ENCODE assay signal across 21 cellular contexts in genomic region chr9:122445155-122445749, GRCh38. TPM values are rescaled to one million over a fixed set of nuclear protein-coding genes. Genes with fewer than 3 reads are reported as not detected.
A peak's percentile ranks its signal among the peaks of the same experiment; 100 is the strongest.
DNase-seq lines count a peak whose midpoint lies in the region; ATAC-seq and TF ChIP-seq lines count a peak whose summit lies in the region.
"Had no signal": no experiment of that assay in that cellular context is flagged by ENCODE, and none has a peak within 500 bp of the region (broad histone marks: within the 10 kb centered on the region; RNA-seq: fewer than 3 reads in every experiment).

No MANE protein-coding gene starts in this region.

- no peak overlapping the region for H3K27ac ChIP-seq in PC-3 (ENCODE audit: low read length)
- H3K27ac ChIP-seq: BLaER1 treated with 17β-estradiol and CSF1 and Interleukin-3, amounts not matched to agents 10 nM and 100 nM; foreskin keratinocyte had no signal

- intact Hi-C loops in PC-3 (cut with micrococcal nuclease) = no loop called here

- H3K4me3 Mint-ChIP-seq in osteocyte (ENCODE audit: unreplicated experiment) = no peak overlapping the region
- H3K4me3 Mint-ChIP-seq in stimulated activated memory B cell treated with anti-CD40 and anti-IgM and Interleukin-4, amounts not matched to agents 10 μg/mL and 1 μg/mL and 100 μg/mL, for 72 hours = no peak overlapping the region
- H3K4me3 Mint-ChIP-seq: activated CD4-positive, alpha-beta memory T cell treated with anti-CD3 and anti-CD28 coated beads for 36 hours; nephron progenitor cell had no signal

- H3K4me1 Mint-ChIP-seq in osteocyte (ENCODE audit: unreplicated experiment) = peaks cover 27% of the 10 kb centered on the region
- no peaks in the 10 kb centered on the region for H3K4me1 Mint-ChIP-seq in stimulated activated memory B cell treated with anti-CD40 and anti-IgM and Interleukin-4, amounts not matched to agents 10 μg/mL and 1 μg/mL and 100 μg/mL, for 72 hours
- H3K4me1 Mint-ChIP-seq: nephron progenitor cell had no signal

- H3K27me3 ChIP-seq in PC-3 (ENCODE audit: low read length) = peaks cover 21% of the 10 kb centered on the region
- H3K27me3 ChIP-seq: BLaER1 treated with 17β-estradiol and CSF1 and Interleukin-3, amounts not matched to agents 10 nM and 100 nM had no signal

- H3K4me3 ChIP-seq in PC-3 (ENCODE audit: low read length) = no peak overlapping the region
- H3K4me3 ChIP-seq: BLaER1 treated with 17β-estradiol and CSF1 and Interleukin-3, amounts not matched to agents 10 nM and 100 nM had no signal

- no peaks in the 10 kb centered on the region for H3K4me1 ChIP-seq in PC-3 (ENCODE audit: insufficient read depth, low read length)
- H3K4me1 ChIP-seq: BLaER1 treated with 17β-estradiol and CSF1 and Interleukin-3, amounts not matched to agents 10 nM and 100 nM; foreskin keratinocyte had no signal

- H3K4me2 ChIP-seq in PC-3 (ENCODE audit: low read length) = no peak overlapping the region
- H3K4me2 ChIP-seq: BLaER1 treated with 17β-estradiol and CSF1 and Interleukin-3, amounts not matched to agents 10 nM and 100 nM had no signal

- H3K9me3 Mint-ChIP-seq in osteocyte (ENCODE audit: unreplicated experiment) = peaks cover 9% of the 10 kb centered on the region
- H3K9me3 Mint-ChIP-seq in stimulated activated memory B cell treated with anti-CD40 and anti-IgM and Interleukin-4, amounts not matched to agents 10 μg/mL and 1 μg/mL and 100 μg/mL, for 72 hours = peaks cover 1% of the 10 kb centered on the region
- H3K9me3 Mint-ChIP-seq: activated CD4-positive, alpha-beta memory T cell treated with anti-CD3 and anti-CD28 coated beads for 36 hours had no signal

- no TSS peak for BruUV-seq in PC-3 (replicated peaks; lab: Mats Ljungman, UMichigan)

- POLR2A ChIA-PET in PC-3 (lab: Charles Lee; ENCODE audit: unreplicated experiment) = no interaction called here

- no peaks in the 10 kb centered on the region for H3F3A ChIP-seq in PC-3 (ENCODE audit: low read length, unreplicated experiment)

- TF ChIP-seq CTCF in PC-3 (conservative IDR thresholded peaks at IDR 0.05; ENCODE audit: low read depth, low read length) = no peak
- no peak for TF ChIP-seq CTCF in osteocyte (IDR thresholded peaks at IDR 0.05)

- H3K9me3 ChIP-seq in PC-3 (ENCODE audit: low read length) = no peaks in the 10 kb centered on the region

- no peaks in the 10 kb centered on the region for H3K9me2 ChIP-seq in PC-3 (replicated peaks; ENCODE audit: low read length)

- H3K36me3 Mint-ChIP-seq in osteocyte (ENCODE audit: unreplicated experiment) = peaks cover 1% of the 10 kb centered on the region
- H3K36me3 Mint-ChIP-seq in stimulated activated memory B cell treated with anti-CD40 and anti-IgM and Interleukin-4, amounts not matched to agents 10 μg/mL and 1 μg/mL and 100 μg/mL, for 72 hours = no peaks in the 10 kb centered on the region
- H3K36me3 Mint-ChIP-seq: activated CD4-positive, alpha-beta memory T cell treated with anti-CD3 and anti-CD28 coated beads for 36 hours had no signal

- H3K36me3 ChIP-seq in PC-3 (ENCODE audit: low read depth, low read length) = no peaks in the 10 kb centered on the region
- H3K36me3 ChIP-seq: BLaER1 treated with 17β-estradiol and CSF1 and Interleukin-3, amounts not matched to agents 10 nM and 100 nM had no signal

- ATAC-seq in PC-3 = no peak
- ATAC-seq in stimulated activated memory B cell treated with anti-CD40 and anti-IgM and Interleukin-4, amounts not matched to agents 10 μg/mL and 1 μg/mL and 100 μg/mL, for 72 hours = no peak
- ATAC-seq: foreskin keratinocyte had no signal

- H2AFZ ChIP-seq in PC-3 (ENCODE audit: low read length) = no peak overlapping the region

- no peak overlapping the region for H3K9ac ChIP-seq in PC-3 (ENCODE audit: low read length)
- H3K9ac ChIP-seq: BLaER1 treated with 17β-estradiol and CSF1 and Interleukin-3, amounts not matched to agents 10 nM and 100 nM had no signal

- peaks cover 17% of the 10 kb centered on the region for H3K27me3 Mint-ChIP-seq in osteocyte (ENCODE audit: unreplicated experiment)
- H3K27me3 Mint-ChIP-seq in stimulated activated memory B cell treated with anti-CD40 and anti-IgM and Interleukin-4, amounts not matched to agents 10 μg/mL and 1 μg/mL and 100 μg/mL, for 72 hours = peaks cover 18% of the 10 kb centered on the region

- DNase-seq in EH (ENCODE audit: low read depth) (peak; percentile 97), PC-3 (peak; percentile 11), dermis blood vessel endothelial cell (peak; percentile 35), osteocyte (ENCODE audit: extremely low spot score, unreplicated experiment) (no peak), NCI-H128 (lab: John Stamatoyannopoulos, UW; ENCODE audit: unreplicated experiment) (no peak), GM19238 (ENCODE audit: insufficient read length, low spot score) (no peak), RKO (ENCODE audit: low spot score) (no peak)
- DNase-seq: activated CD4-positive, alpha-beta memory T cell treated with anti-CD3 and anti-CD28 coated beads for 36 hours; cortex of kidney; DMS 273 treated with DMSO at 0.1 percent for 48 hours; GOT3; mammary epithelial cell; NCI-H2029 treated with DMSO at 0.1 percent for 48 hours; NCI-H526 treated with DMSO at 0.1 percent for 48 hours; nephron progenitor cell; stimulated activated CD4-positive, alpha-beta T cell treated with anti-CD3 and anti-CD28 coated beads, Interleukin-1b, Interleukin-23, amount 100 ng/mL, for 48 hours had no signal

- H3K79me2 ChIP-seq in PC-3 (ENCODE audit: low read length) = no peaks in the 10 kb centered on the region

- no peaks in the 10 kb centered on the region for H4K20me1 ChIP-seq in PC-3 (ENCODE audit: low read length)
- H4K20me1 ChIP-seq: BLaER1 treated with 17β-estradiol and CSF1 and Interleukin-3, amounts not matched to agents 10 nM and 100 nM had no signal

- CTCF ChIA-PET in PC-3 (lab: Charles Lee) = no interaction called here

- peak overlapping the region; percentile 63 for H3K27ac Mint-ChIP-seq in osteocyte (ENCODE audit: unreplicated experiment)
- no peak overlapping the region for H3K27ac Mint-ChIP-seq in stimulated activated memory B cell treated with anti-CD40 and anti-IgM and Interleukin-4, amounts not matched to agents 10 μg/mL and 1 μg/mL and 100 μg/mL, for 72 hours
- H3K27ac Mint-ChIP-seq: activated CD4-positive, alpha-beta memory T cell treated with anti-CD3 and anti-CD28 coated beads for 36 hours; nephron progenitor cell had no signal

RNA-seq across cellular contexts. Expression of gene OR1J1, which starts 32.5 kb away (rescaled TPM):
- total RNA-seq in PC-3 (2014; rRNA removed) = not detected in 2 replicates
- not detected in 2 replicates for total RNA-seq in dermis blood vessel endothelial cell
- not detected in 2 replicates for total RNA-seq in osteocyte
- total RNA-seq: activated CD4-positive, alpha-beta memory T cell treated with anti-CD3 and anti-CD28 coated beads for 36 hours; foreskin keratinocyte; HT-29; mammary epithelial cell; temporal lobe had no signal

Comparison
In these comparisons a context has a peak if more than half of its experiments do, and no peak if none do; other contexts are left out.
1. DNase-seq: peak in EH (single experiment), PC-3 (single experiment) and dermis blood vessel endothelial cell (single experiment); none in osteocyte (single experiment), NCI-H128 (single experiment), GM19238 (single experiment) and RKO (single experiment).